1 cellular context compared by ENCODE assay signal in the genomic region with DNA sequence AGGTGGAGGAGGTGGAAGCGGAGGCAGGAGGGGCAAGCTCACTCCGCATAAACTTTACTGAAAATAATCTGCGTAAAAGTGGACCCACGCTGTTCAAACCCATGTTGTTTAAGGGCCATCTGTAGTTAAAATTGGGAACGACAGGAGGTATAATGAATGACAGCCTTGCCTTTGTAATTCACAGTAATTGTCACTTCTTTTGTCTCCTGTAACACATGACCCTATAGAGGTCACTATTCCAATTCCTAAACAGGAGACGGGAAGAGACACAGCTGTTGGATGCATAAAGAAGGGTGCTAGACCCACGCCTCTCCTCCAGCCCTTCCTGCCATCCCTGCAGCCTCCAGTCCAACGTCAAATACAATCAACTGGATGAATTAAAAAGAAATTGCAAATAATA.
TF ChIP-seq lines count a peak whose summit lies in the region.

No MANE protein-coding gene starts in this region.

TF ChIP-seq in GM23338, 12 proteins besides CTCF, POLR2A, EP300 and RAD21 (continued from another document):
- TF ChIP-seq, protein P1, sequence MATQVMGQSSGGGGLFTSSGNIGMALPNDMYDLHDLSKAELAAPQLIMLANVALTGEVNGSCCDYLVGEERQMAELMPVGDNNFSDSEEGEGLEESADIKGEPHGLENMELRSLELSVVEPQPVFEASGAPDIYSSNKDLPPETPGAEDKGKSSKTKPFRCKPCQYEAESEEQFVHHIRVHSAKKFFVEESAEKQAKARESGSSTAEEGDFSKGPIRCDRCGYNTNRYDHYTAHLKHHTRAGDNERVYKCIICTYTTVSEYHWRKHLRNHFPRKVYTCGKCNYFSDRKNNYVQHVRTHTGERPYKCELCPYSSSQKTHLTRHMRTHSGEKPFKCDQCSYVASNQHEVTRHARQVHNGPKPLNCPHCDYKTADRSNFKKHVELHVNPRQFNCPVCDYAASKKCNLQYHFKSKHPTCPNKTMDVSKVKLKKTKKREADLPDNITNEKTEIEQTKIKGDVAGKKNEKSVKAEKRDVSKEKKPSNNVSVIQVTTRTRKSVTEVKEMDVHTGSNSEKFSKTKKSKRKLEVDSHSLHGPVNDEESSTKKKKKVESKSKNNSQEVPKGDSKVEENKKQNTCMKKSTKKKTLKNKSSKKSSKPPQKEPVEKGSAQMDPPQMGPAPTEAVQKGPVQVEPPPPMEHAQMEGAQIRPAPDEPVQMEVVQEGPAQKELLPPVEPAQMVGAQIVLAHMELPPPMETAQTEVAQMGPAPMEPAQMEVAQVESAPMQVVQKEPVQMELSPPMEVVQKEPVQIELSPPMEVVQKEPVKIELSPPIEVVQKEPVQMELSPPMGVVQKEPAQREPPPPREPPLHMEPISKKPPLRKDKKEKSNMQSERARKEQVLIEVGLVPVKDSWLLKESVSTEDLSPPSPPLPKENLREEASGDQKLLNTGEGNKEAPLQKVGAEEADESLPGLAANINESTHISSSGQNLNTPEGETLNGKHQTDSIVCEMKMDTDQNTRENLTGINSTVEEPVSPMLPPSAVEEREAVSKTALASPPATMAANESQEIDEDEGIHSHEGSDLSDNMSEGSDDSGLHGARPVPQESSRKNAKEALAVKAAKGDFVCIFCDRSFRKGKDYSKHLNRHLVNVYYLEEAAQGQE (IDR thresholded peaks at IDR 0.05; ENCODE audit: unreplicated experiment), result no peak
- TF ChIP-seq, protein P2, sequence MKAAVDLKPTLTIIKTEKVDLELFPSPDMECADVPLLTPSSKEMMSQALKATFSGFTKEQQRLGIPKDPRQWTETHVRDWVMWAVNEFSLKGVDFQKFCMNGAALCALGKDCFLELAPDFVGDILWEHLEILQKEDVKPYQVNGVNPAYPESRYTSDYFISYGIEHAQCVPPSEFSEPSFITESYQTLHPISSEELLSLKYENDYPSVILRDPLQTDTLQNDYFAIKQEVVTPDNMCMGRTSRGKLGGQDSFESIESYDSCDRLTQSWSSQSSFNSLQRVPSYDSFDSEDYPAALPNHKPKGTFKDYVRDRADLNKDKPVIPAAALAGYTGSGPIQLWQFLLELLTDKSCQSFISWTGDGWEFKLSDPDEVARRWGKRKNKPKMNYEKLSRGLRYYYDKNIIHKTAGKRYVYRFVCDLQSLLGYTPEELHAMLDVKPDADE (IDR thresholded peaks at IDR 0.05), result no peak
